1 cellular context compared by ENCODE assay signal in genomic region chr15:90909449-90909848, GRCh38. TPM values are rescaled to one million over a fixed set of nuclear protein-coding genes. Genes with fewer than 3 reads are reported as not detected.
"Had no signal": no experiment of that assay in that cellular context is flagged by ENCODE, and none has a peak within 500 bp of the region (broad histone marks: within the 10 kb centered on the region; RNA-seq: fewer than 3 reads in every experiment).

No MANE protein-coding gene starts in this region.

RNA-seq across cellular contexts. Expression of gene FES, which starts 25.1 kb away (rescaled TPM):
- polyA plus RNA-seq: mammary epithelial cell had no signal
